ENCODE assay signal across 8 cellular contexts in the genomic region with DNA sequence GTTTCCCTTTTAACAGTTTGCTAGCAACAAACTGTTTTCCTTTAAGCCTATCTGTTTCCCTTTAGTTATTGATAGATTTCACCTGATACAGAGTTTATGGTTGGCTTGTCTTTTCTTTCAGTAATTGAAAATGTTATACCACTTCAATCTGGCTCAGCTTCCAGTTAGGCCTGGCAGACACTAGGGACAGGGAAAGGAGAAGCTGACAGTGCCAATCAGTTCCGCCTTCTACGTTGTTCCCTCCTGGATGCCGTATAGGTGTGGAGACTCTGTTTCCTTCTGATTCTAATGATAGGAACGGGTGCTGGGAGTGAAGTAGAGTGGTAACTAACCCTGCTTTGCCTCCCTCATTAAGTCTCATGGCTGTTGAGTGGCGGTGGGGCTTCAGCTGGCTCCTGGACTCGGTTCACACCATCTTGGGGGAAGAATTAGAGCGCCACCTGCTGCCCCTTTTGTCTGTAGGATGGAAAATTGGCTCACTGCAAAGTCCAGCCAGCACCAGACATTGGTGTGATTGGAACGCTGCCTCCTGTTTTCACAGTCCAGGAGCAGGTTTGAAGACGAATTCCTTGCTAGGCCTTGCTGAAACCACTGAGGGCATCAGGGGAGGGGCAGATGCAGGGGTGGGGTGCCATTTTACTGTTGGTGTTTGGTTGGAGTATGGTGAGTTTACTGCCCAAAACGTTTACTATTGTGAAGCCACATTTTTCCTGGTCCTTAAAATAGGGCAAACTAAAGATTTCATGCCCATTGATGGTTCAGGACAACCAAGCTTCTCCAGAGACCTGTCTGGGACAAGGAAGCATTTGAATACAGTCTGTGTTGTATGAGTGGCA.
DNase-seq lines count a peak whose midpoint lies in the region; ATAC-seq, FAIRE-seq and TF ChIP-seq lines count a peak whose summit lies in the region.

No MANE protein-coding gene starts in this region.

- POLR2A ChIA-PET in HEK293T (lab: Yijun Ruan, JAX) = no interaction called here

- no peak for FAIRE-seq in small intestine (lab: Jason Lieb, UNC)

- H3K4me3 ChIP-seq in SK-N-MC = no peak overlapping the region
- no peak overlapping the region for H3K4me3 ChIP-seq in small intestine (ENCODE audit: low read depth in 1 of 2, low read length in 2 of 2)

- CTCF ChIA-PET in HEK293T (lab: Yijun Ruan, JAX) = interaction anchor here (0.7 to 1.6 kb wide), 5 partner anchors 17 to 479 kb away, joined by 3 to 7 read pairs (median 4); no protein-coding TSS in a partner anchor

- H3K4me1 ChIP-seq in small intestine (ENCODE audit: control insufficient read depth in 2 of 2, insufficient read depth in 1 of 2, low read depth in 1 of 2, low read length in 1 of 2) = no peaks in the 10 kb centered on the region

- H3K9me3 ChIP-seq in SK-N-MC (ENCODE audit: low read depth, low read length) = peaks cover under 1% of the 10 kb centered on the region; the same call in 1 of the 2 replicates
- H3K9me3 ChIP-seq in small intestine (ENCODE audit: control insufficient read depth, low read depth) = no peaks in the 10 kb centered on the region

- DNase-seq in GM03348 (ENCODE audit: low spot score) (peak; percentile 4), HEK293T (ENCODE audit: extremely low spot score) (peak; percentile 67), NCI-H1048 (lab: John Stamatoyannopoulos, UW) (peak; percentile 40), SK-N-MC (ENCODE audit: low read depth, low spot score) (peak; percentile 30), globus pallidus (ENCODE audit: low spot score) (peak; percentile 28), small intestine (peak; percentile 25), hepatic stellate cell (ENCODE audit: low spot score) (no peak)

- WGBS in small intestine, 3 donors = 30 to 33% (median 31%) methylated on average over 10 of the region's 10 CpGs

- H3K27ac ChIP-seq in SK-N-MC = 0 out of 2 replicates have a peak overlapping the region, but pooled peaks have one; percentile 16
- no peak overlapping the region for H3K27ac ChIP-seq in small intestine (ENCODE audit: low read depth in 1 of 2, low read length in 1 of 2)

- no peak for ATAC-seq in GM21381 (IDR thresholded peaks at IDR 0.05; ENCODE audit: unreplicated experiment)

- H3K9ac ChIP-seq in SK-N-MC (ENCODE audit: insufficient read length) = no peak overlapping the region

- H3K36me3 ChIP-seq in SK-N-MC (ENCODE audit: insufficient read depth, low read length) = no peaks in the 10 kb centered on the region
- H3K36me3 ChIP-seq in small intestine (ENCODE audit: control insufficient read depth in 2 of 2, insufficient read depth in 2 of 2, low read length in 2 of 2) = no peaks in the 10 kb centered on the region

- no peaks in the 10 kb centered on the region for H3K27me3 ChIP-seq in small intestine (ENCODE audit: control insufficient read depth in 2 of 2, insufficient read depth in 2 of 2, low read length in 2 of 2)

TF ChIP-seq in HEK293T, 16 proteins besides CTCF, POLR2A, EP300 and RAD21:
- TF ChIP-seq ZNF384 (IDR thresholded peaks at IDR 0.05) (no peak), HDGF (IDR thresholded peaks at IDR 0.05; ENCODE audit: borderline replicate concordance) (no peak), CTBP1 (IDR thresholded peaks at IDR 0.05; ENCODE audit: borderline replicate concordance) (no peak), FOXK2 (IDR thresholded peaks at IDR 0.05) (no peak)
- TF ChIP-seq, protein P1, sequence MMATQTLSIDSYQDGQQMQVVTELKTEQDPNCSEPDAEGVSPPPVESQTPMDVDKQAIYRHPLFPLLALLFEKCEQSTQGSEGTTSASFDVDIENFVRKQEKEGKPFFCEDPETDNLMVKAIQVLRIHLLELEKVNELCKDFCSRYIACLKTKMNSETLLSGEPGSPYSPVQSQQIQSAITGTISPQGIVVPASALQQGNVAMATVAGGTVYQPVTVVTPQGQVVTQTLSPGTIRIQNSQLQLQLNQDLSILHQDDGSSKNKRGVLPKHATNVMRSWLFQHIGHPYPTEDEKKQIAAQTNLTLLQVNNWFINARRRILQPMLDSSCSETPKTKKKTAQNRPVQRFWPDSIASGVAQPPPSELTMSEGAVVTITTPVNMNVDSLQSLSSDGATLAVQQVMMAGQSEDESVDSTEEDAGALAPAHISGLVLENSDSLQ (IDR thresholded peaks at IDR 0.05) = 0 out of 2 replicates have a peak, but pooled peaks have one; percentile 28
